8 cellular contexts compared by ENCODE assay signal in genomic region chr9:128702445-128702948, GRCh38. TPM values are rescaled to one million over a fixed set of nuclear protein-coding genes. Genes with fewer than 3 reads are reported as not detected.
DNase-seq lines count a peak whose midpoint lies in the region; ATAC-seq and TF ChIP-seq lines count a peak whose summit lies in the region.

Gene PKN3 (plus strand): TSS chr9:128702503. CDS start chr9:128702916, 413 bp downstream.

- H3K4me3 ChIP-seq in dorsolateral prefrontal cortex, result peak within 1 kb of the TSS; percentile 47 to 95 (median 72)
- peak within 1 kb of the TSS; percentile 79 for H3K4me3 ChIP-seq in lower lobe of right lung

- in situ Hi-C loops in ACHN (cut with HindIII; ENCODE audit: low pct_ligation_motif_present, low pct_unique_long_range_greater_than_20kb, low sequenced_read_pairs), result no loop called here

- H3K27me3 ChIP-seq in dorsolateral prefrontal cortex (no peaks in the 10 kb centered on the region), lower lobe of right lung (ENCODE audit: low read depth) (no peaks in the 10 kb centered on the region)

- ATAC-seq in GM18511 (IDR thresholded peaks at IDR 0.05; ENCODE audit: unreplicated experiment) (peak; percentile 78), HG03064 (IDR thresholded peaks at IDR 0.05; ENCODE audit: low read depth, unreplicated experiment) (peak; percentile 51), lower lobe of right lung (peak; percentile 94)

- H3K4me1 ChIP-seq in lower lobe of right lung, result peaks cover 12% of the 10 kb centered on the region

- intact Hi-C loops in dorsolateral prefrontal cortex (cut with DNase I) (no loop called here), lower lobe of right lung (cut with DNase I) (no loop called here)

- peak; percentile 78 for DNase-seq in ACHN
- peak; percentile 69 for DNase-seq in NCI-H510A (lab: John Stamatoyannopoulos, UW)
- DNase-seq in activated CD4-positive, alpha-beta T cell treated with anti-CD3 and anti-CD28 coated beads, Interleukin-2, amount 50 U/mL, for 24 hours (ENCODE audit: low read depth in 1 of 2, low spot score in 1 of 2), result peak; percentile 76 to 83
- DNase-seq in dorsolateral prefrontal cortex, result peak; percentile 47 to 85 (median 66)
- peak; percentile 92 for DNase-seq in lower lobe of right lung
- DNase-seq in stimulated activated CD4-positive, alpha-beta T cell treated with anti-CD3 and anti-CD28 coated beads, TNF-alpha, amount 100 ng/mL, for 4 hours (ENCODE audit: low read depth in 3 of 3), result peak; percentile 63 to 91 (median 72)

- peaks cover 9% of the 10 kb centered on the region for H3K36me3 ChIP-seq in lower lobe of right lung

- no peaks in the 10 kb centered on the region for H3K9me3 ChIP-seq in lower lobe of right lung

- TF ChIP-seq CTCF in dorsolateral prefrontal cortex (IDR thresholded peaks at IDR 0.05 in 54 of 56, conservative IDR thresholded peaks at IDR 0.05 in 2 of 56; ENCODE audit: low read depth in 1 of 56, partially characterized antibody in 56 of 56), result peak; percentile 63 to 97 (median 83)
- peak; percentile 87 for TF ChIP-seq CTCF in lower lobe of right lung (IDR thresholded peaks at IDR 0.05)

- H3K27ac ChIP-seq in dorsolateral prefrontal cortex (peak within 1 kb of the TSS in 45 of 59 donors; percentile 2 to 82 (median 60)), lower lobe of right lung (peak within 1 kb of the TSS; percentile 83)

RNA-seq across cellular contexts. Expression of gene PKN3, which starts in this region (rescaled TPM):
- total RNA-seq in dorsolateral prefrontal cortex (1 to 10 TPM; 1.0 to 8.5 (median 3.1) TPM), lower lobe of right lung (11.1 TPM)

Comparison
In these comparisons a context has a peak if more than half of its experiments do, and no peak if none do; other contexts are left out.
1. Peak in every context shown above with its lines: DNase-seq, ATAC-seq, H3K4me3 ChIP-seq and H3K27ac ChIP-seq.